Comparison of ENCODE assay signal across 21 cellular contexts in the genomic region with DNA sequence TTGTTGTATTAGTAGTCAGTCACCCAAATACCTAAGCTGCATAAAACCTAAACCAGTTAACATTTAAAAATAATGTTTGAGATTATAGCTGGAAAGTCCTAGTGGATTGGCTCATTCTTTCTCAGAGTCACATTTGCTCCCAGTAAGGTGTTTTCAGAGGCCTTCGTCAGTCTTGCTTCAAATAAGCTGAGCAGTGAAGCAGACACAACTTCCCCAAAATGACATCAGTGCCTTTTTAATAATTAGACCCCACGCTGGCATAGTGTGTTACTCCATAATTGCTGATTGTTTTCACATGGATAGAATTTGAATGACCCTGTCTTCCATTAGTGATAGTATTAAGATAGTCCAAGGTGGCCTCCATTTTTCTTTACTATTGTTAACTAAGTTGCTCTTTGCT.
DNase-seq lines count a peak whose midpoint lies in the region; ATAC-seq and TF ChIP-seq lines count a peak whose summit lies in the region.
"Had no signal": no experiment of that assay in that cellular context is flagged by ENCODE, and none has a peak within 500 bp of the region (broad histone marks: within the 10 kb centered on the region; RNA-seq: fewer than 3 reads in every experiment).

No MANE protein-coding gene starts in this region.

- H3K27me3 ChIP-seq in hepatocyte = no peaks in the 10 kb centered on the region

- H3K4me3 Mint-ChIP-seq in stimulated activated memory B cell treated with anti-CD40 and anti-IgM and Interleukin-4, amounts not matched to agents 10 μg/mL and 1 μg/mL and 100 μg/mL, for 72 hours = no peak overlapping the region
- H3K4me3 Mint-ChIP-seq: CD14-positive monocyte, H9 had no signal

- no peaks in the 10 kb centered on the region for H3K9me2 ChIP-seq in hepatocyte (replicated peaks; ENCODE audit: insufficient read depth)

- H3K4me1 ChIP-seq in hepatocyte (ENCODE audit: insufficient read depth) = no peaks in the 10 kb centered on the region
- H3K4me1 ChIP-seq: A549 had no signal

- no peaks in the 10 kb centered on the region for H3K36me3 ChIP-seq in hepatocyte (replicated peaks; ENCODE audit: insufficient read depth, low read depth)

- no peaks in the 10 kb centered on the region for H3K79me2 ChIP-seq in hepatocyte

- peak overlapping the region; percentile 74 for H3K27ac Mint-ChIP-seq in stimulated activated memory B cell treated with anti-CD40 and anti-IgM and Interleukin-4, amounts not matched to agents 10 μg/mL and 1 μg/mL and 100 μg/mL, for 72 hours
- H3K27ac Mint-ChIP-seq: CD14-positive monocyte, H9 had no signal

- no peak for TF ChIP-seq CTCF in hepatocyte (IDR thresholded peaks at IDR 0.05; ENCODE audit: poor library complexity)

- DNase-seq in NAMALWA (ENCODE audit: low spot score) (peak; percentile 38), NCI-H774 (lab: John Stamatoyannopoulos, UW) (no peak), hepatocyte (ENCODE audit: low spot score) (no peak), ACHN (no peak)
- DNase-seq: DMS 273 treated with DMSO at 0.1 percent for 48 hours; EL; H9; Kasumi-1; MM.1S; NCI-H1105; NCI-H1694; NCI-H2227 treated with DMSO at 0.1 percent for 48 hours; NCI-H524 treated with DMSO at 0.1 percent for 48 hours; NK-92 treated with Interleukin-12 subunit alpha and Interleukin-12 subunit beta, amount 100 ng/mL, for 24 hours; PC-3; SW 1271 had no signal

- ATAC-seq in GM18508 (IDR thresholded peaks at IDR 0.05; ENCODE audit: insufficient read depth, unreplicated experiment) (peak; percentile 46), HG02678 (IDR thresholded peaks at IDR 0.05; ENCODE audit: unreplicated experiment) (peak; percentile 54)
- ATAC-seq in stimulated activated memory B cell treated with anti-CD40 and anti-IgM and Interleukin-4, amounts not matched to agents 10 μg/mL and 1 μg/mL and 100 μg/mL, for 72 hours = peak; percentile 89
- ATAC-seq: A549, PC-3 had no signal

- no peaks in the 10 kb centered on the region for H4K20me1 ChIP-seq in hepatocyte (ENCODE audit: insufficient read depth, poor library complexity, severe bottlenecking)

- peaks cover 10% of the 10 kb centered on the region for H3K36me3 Mint-ChIP-seq in stimulated activated memory B cell treated with anti-CD40 and anti-IgM and Interleukin-4, amounts not matched to agents 10 μg/mL and 1 μg/mL and 100 μg/mL, for 72 hours
- H3K36me3 Mint-ChIP-seq: CD14-positive monocyte had no signal

- no peaks in the 10 kb centered on the region for H3K9me3 Mint-ChIP-seq in stimulated activated memory B cell treated with anti-CD40 and anti-IgM and Interleukin-4, amounts not matched to agents 10 μg/mL and 1 μg/mL and 100 μg/mL, for 72 hours
- H3K9me3 Mint-ChIP-seq: CD14-positive monocyte, H9 had no signal

- H2AFZ ChIP-seq in hepatocyte = no peak overlapping the region

- 96% methylated on average over 2 of the region's 2 CpGs for WGBS in hepatocyte (ENCODE audit: low lambda C conversion rate, missing lambda C conversion rate)

- H3K27me3 Mint-ChIP-seq in stimulated activated memory B cell treated with anti-CD40 and anti-IgM and Interleukin-4, amounts not matched to agents 10 μg/mL and 1 μg/mL and 100 μg/mL, for 72 hours = no peaks in the 10 kb centered on the region

- in situ Hi-C loops in ACHN (cut with HindIII; ENCODE audit: low pct_ligation_motif_present, low pct_unique_long_range_greater_than_20kb, low sequenced_read_pairs) = no loop called here

- no peak overlapping the region for H3K4me2 ChIP-seq in hepatocyte
- H3K4me2 ChIP-seq: A549 had no signal

- H3K4me3 ChIP-seq in hepatocyte = no peak overlapping the region
- H3K4me3 ChIP-seq: A549 had no signal

- H3K27ac ChIP-seq in hepatocyte = no peak overlapping the region
- H3K27ac ChIP-seq: A549 had no signal

- H3K4me1 Mint-ChIP-seq in stimulated activated memory B cell treated with anti-CD40 and anti-IgM and Interleukin-4, amounts not matched to agents 10 μg/mL and 1 μg/mL and 100 μg/mL, for 72 hours = peaks cover 33% of the 10 kb centered on the region
- H3K4me1 Mint-ChIP-seq: CD14-positive monocyte had no signal

- H3K9me3 ChIP-seq in hepatocyte (ENCODE audit: low read depth) = no peaks in the 10 kb centered on the region
- H3K9me3 ChIP-seq: A549 had no signal
